Comparison of ENCODE assay signal across 8 cellular contexts in the genomic region with DNA sequence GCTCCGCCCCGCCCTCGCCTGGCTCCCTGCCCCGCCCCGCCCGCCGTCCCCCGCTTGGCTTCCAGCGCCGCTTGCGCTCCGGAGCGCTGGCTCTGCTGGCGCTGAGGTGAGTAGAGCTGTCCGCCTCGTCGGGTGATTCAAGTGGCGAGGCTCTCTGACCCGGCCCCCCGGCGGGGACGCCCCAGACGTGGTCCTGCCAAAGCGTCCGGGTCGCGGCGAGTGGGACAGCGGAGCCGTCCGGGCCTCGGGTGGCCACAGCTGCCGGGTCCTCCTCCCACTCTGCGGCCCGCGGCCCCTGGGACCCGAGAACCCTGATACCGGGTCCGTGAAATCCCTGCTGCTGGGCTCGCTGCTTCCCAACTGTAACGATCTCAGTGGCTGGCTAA. TPM values are rescaled to one million over a fixed set of nuclear protein-coding genes. Genes with fewer than 3 reads are reported as not detected.
A peak's percentile ranks its signal among the peaks of the same experiment; 100 is the strongest.
DNase-seq lines count a peak whose midpoint lies in the region; ATAC-seq and TF ChIP-seq lines count a peak whose summit lies in the region.

Gene LRRC28, plus strand, starts transcription at position 46 of the 386 bp plus-strand sequence. CDS start 4,477 bp downstream, outside the sequence.

- H3K4me2 ChIP-seq in SU-DHL-6 (ENCODE audit: low read depth, low read length, poor library complexity, severe bottlenecking) = peak within 1 kb of the TSS; percentile 82

- H2AFZ ChIP-seq in SU-DHL-6 (ENCODE audit: low read depth, low read length, severe bottlenecking) = peak within 1 kb of the TSS; percentile 94

- TF ChIP-seq CTCF in AG09309 (IDR thresholded peaks at IDR 0.05; ENCODE audit: control insufficient read depth, insufficient read depth, low read depth, low read length, missing control alignments) = no peak
- TF ChIP-seq CTCF in SU-DHL-6 (IDR thresholded peaks at IDR 0.05; ENCODE audit: insufficient read depth, low read length, poor library complexity, severe bottlenecking) = no peak
- no peak for TF ChIP-seq CTCF in fibroblast of pulmonary artery (IDR thresholded peaks at IDR 0.05; ENCODE audit: low read length, missing control alignments)
- no peak for TF ChIP-seq CTCF in omental fat pad (IDR thresholded peaks at IDR 0.05)

- H4K20me1 ChIP-seq in SU-DHL-6 (ENCODE audit: low read depth, low read length) = no peaks in the 10 kb centered on the region

- no peaks in the 10 kb centered on the region for H3K27me3 ChIP-seq in SU-DHL-6 (ENCODE audit: low read length)

- no peaks in the 10 kb centered on the region for H3K9me3 ChIP-seq in SU-DHL-6 (ENCODE audit: insufficient read depth, low read length)

- peaks cover 5% of the 10 kb centered on the region; the same call in 1 of the 2 replicates for H3K36me3 ChIP-seq in SU-DHL-6 (ENCODE audit: low read length)

- H3K9ac ChIP-seq in SU-DHL-6 (ENCODE audit: low read length) = peak within 1 kb of the TSS; percentile 90

- no peaks in the 10 kb centered on the region for H3K9me2 ChIP-seq in SU-DHL-6 (replicated peaks; ENCODE audit: insufficient read depth, low read length)

- peak within 1 kb of the TSS; percentile 63 for H3K4me3 ChIP-seq in AG09309 (ENCODE audit: control insufficient read depth, low read depth, low read length)
- H3K4me3 ChIP-seq in SU-DHL-6 (ENCODE audit: insufficient read depth, low read length, poor library complexity, severe bottlenecking) = peak within 1 kb of the TSS; percentile 93
- H3K4me3 ChIP-seq in fibroblast of pulmonary artery (replicated peaks; ENCODE audit: low read depth, low read length) = peak within 1 kb of the TSS; percentile 78

- H3F3A ChIP-seq in SU-DHL-6 (ENCODE audit: insufficient read depth) = peaks cover 32% of the 10 kb centered on the region

- ATAC-seq in GM19452 (IDR thresholded peaks at IDR 0.05; ENCODE audit: unreplicated experiment) (peak; percentile 62), omental fat pad (ENCODE audit: low FRiP score) (no peak), HG02981 (IDR thresholded peaks at IDR 0.05; ENCODE audit: unreplicated experiment) (no peak)

- H3K27ac ChIP-seq in SU-DHL-6 (ENCODE audit: low read depth, low read length) = peak within 1 kb of the TSS; percentile 77

- no peak for DNase-seq in AG09309 (ENCODE audit: low read depth)
- no peak for DNase-seq in fibroblast of pulmonary artery (ENCODE audit: low read depth)
- no peak for DNase-seq in omental fat pad (ENCODE audit: low spot score)
- DNase-seq in NCI-H1694 treated with DMSO at 0.1 percent for 48 hours (lab: John Stamatoyannopoulos, UW) = no peak
- DNase-seq in activated CD4-positive, alpha-beta T cell treated with anti-CD3 and anti-CD28 coated beads, Interleukin-2, amount 50 U/mL, for 4 hours = no peak

- peaks cover 28% of the 10 kb centered on the region; the same call in 1 of the 2 replicates for H3K79me2 ChIP-seq in SU-DHL-6 (ENCODE audit: insufficient read depth, low read length)

RNA-seq across cellular contexts. Expression of gene LRRC28, which starts in this region (rescaled TPM):
- total RNA-seq in omental fat pad = 10 to 100 TPM; 27.6 to 32.3 (median 30.5) TPM
